Comparison of ENCODE assay signal across 8 cellular contexts in genomic region chr22:24806663-24807001, GRCh38. TPM values are rescaled to one million over a fixed set of nuclear protein-coding genes. Genes with fewer than 3 reads are reported as not detected.
DNase-seq lines count a peak whose midpoint lies in the region; ATAC-seq and TF ChIP-seq lines count a peak whose summit lies in the region.

No MANE protein-coding gene starts in this region.

- ATAC-seq in HG03280 (IDR thresholded peaks at IDR 0.05; ENCODE audit: unreplicated experiment) = no peak
- ATAC-seq in GM19351 (IDR thresholded peaks at IDR 0.05; ENCODE audit: unreplicated experiment) = no peak

- no peak for TF ChIP-seq POLR2A in Peyer's patch (IDR thresholded peaks at IDR 0.05)

- H3K9ac ChIP-seq in ES-I3 (ENCODE audit: low read depth, low read length) (peak overlapping the region; percentile 74), rectal smooth muscle tissue (ENCODE audit: low read length) (peak overlapping the region; percentile 24)

- H3K9me3 ChIP-seq in ES-I3 (ENCODE audit: control insufficient read depth, insufficient read depth, low read length) (no peaks in the 10 kb centered on the region), Peyer's patch (peaks cover 0 to 5% (median 0%) of the 10 kb centered on the region in 4 donors), iPS DF 6.9 (ENCODE audit: control insufficient read depth, insufficient read depth, low read length) (no peaks in the 10 kb centered on the region)

- TF ChIP-seq CTCF in Peyer's patch (IDR thresholded peaks at IDR 0.05) = no peak

- no CpG with 5 or more reads among the region's 11 CpGs for WGBS in iPS DF 6.9 (ENCODE audit: insufficient coverage, insufficient read length)

- H3K27ac ChIP-seq in Peyer's patch (peak overlapping the region; percentile 38 to 70 (median 46)), iPS DF 6.9 (ENCODE audit: low read length) (no peak overlapping the region), rectal smooth muscle tissue (ENCODE audit: low read depth, low read length) (peak overlapping the region; percentile 40)

- peaks cover 7% of the 10 kb centered on the region for H3K4me1 ChIP-seq in ES-I3 (ENCODE audit: insufficient read depth, low read length)
- H3K4me1 ChIP-seq in Peyer's patch = peaks cover 0 to 5% (median 0%) of the 10 kb centered on the region in 4 donors
- no peaks in the 10 kb centered on the region; the same call in 1 of the 2 replicates for H3K4me1 ChIP-seq in iPS DF 6.9 (ENCODE audit: control insufficient read depth, insufficient read depth, low read length)
- peaks cover 12% of the 10 kb centered on the region for H3K4me1 ChIP-seq in rectal smooth muscle tissue (ENCODE audit: control insufficient read depth, insufficient read depth, low read length)

- H3K27me3 ChIP-seq in Peyer's patch = no peaks in the 10 kb centered on the region
- H3K27me3 ChIP-seq in iPS DF 6.9 (ENCODE audit: control insufficient read depth, insufficient read depth, low read length) = no peaks in the 10 kb centered on the region
- H3K27me3 ChIP-seq in rectal smooth muscle tissue (ENCODE audit: control insufficient read depth, insufficient read depth, low read length) = no peaks in the 10 kb centered on the region

- H3K36me3 ChIP-seq in ES-I3 (ENCODE audit: insufficient read depth, low read length) = no peaks in the 10 kb centered on the region
- H3K36me3 ChIP-seq in Peyer's patch = no peaks in the 10 kb centered on the region
- no peaks in the 10 kb centered on the region for H3K36me3 ChIP-seq in iPS DF 6.9 (ENCODE audit: control insufficient read depth, insufficient read depth, low read length)
- H3K36me3 ChIP-seq in rectal smooth muscle tissue (ENCODE audit: control insufficient read depth, insufficient read depth, low read length) = no peaks in the 10 kb centered on the region

- DNase-seq in Peyer's patch (no peak), iPS DF 6.9 (ENCODE audit: low read depth, low spot score) (no peak), COLO829 (ENCODE audit: low spot score) (no peak), NCI-H345 (lab: John Stamatoyannopoulos, UW) (no peak)

- H3K4me3 ChIP-seq in Peyer's patch = peak overlapping the region; percentile 48 to 67 (median 61)
- peak overlapping the region; percentile 92 for H3K4me3 ChIP-seq in iPS DF 6.9 (ENCODE audit: low read length)
- H3K4me3 ChIP-seq in rectal smooth muscle tissue (ENCODE audit: low read length) = peak overlapping the region; percentile 50

RNA-seq across cellular contexts. Expression of gene SGSM1, which starts 0.6 kb away (rescaled TPM):
- total RNA-seq in Peyer's patch = 1 to 10 TPM; 1.4 to 3.3 (median 2.1) TPM

RNA-seq across cellular contexts. Expression of gene PIWIL3, which starts 32.1 kb away (rescaled TPM):
- not detected for total RNA-seq in Peyer's patch
